ENCODE assay signal across 1 cellular context in the genomic region with DNA sequence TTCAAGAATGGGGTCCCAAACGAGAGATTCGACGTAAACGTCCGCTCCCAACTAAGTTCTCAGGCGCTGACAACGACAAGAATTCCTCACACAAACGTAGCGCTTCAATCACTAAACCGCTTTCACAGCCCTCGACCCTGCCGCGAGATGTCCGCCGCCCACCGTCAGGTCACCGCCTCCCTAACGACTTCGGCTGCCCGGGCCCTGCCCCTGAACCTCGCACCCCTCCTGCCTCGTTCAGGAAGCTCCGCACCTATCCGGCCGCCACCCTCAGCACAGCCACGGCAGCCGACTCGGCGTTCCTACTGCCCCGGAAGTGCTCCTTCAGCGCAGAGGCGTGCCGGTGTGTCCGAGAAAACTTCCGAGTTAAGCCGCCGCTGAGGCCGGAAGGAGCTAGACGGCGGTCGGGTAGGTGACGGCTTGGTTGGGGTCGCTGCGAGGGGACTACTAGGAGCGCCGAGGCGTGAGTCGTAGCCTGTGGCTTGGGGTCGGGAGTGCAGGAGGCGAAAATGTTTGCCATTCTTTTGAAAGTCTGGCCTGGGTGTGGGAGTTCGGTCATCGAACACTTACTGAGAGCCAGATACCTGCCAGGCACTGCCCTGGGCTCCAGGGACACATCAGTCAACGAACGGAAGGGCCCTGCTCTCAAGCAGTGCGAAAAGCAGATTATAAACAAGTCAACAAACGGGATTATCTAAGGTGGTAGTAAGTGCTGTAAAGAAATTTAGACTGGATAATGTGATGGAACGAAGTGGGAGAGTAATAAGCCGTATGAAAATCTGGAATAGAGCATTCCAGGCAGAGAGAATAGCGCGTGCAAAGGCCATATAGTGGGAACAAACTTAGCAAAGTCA.
TF ChIP-seq lines count a peak whose summit lies in the region.

Gene FAM114A2 (minus strand): TSS at position 307 of the 854 bp plus-strand sequence. CDS start 3,957 bp downstream, outside the sequence.
Gene MFAP3 (plus strand): TSS at position 364 of the 854 bp plus-strand sequence. CDS start 10,756 bp downstream, outside the sequence.

TF ChIP-seq in HepG2, 621 proteins besides CTCF, POLR2A, EP300 and RAD21 (continued from another document and continues in another):
- TF ChIP-seq KIAA2018 (CRISPR knock-in tag; IDR thresholded peaks at IDR 0.05; ENCODE audit: borderline replicate concordance) (0 out of 2 replicates have a peak, but pooled peaks have one; percentile 65), REL (CRISPR knock-in tag; conservative IDR thresholded peaks at IDR 0.05) (0 out of 2 replicates have a peak, but pooled peaks have one; percentile 37), ZNF232 (CRISPR knock-in tag; IDR thresholded peaks at IDR 0.05; ENCODE audit: borderline replicate concordance) (peak; percentile 28; the same call in 1 of the 2 replicates), BORCS8-MEF2B (CRISPR knock-in tag; IDR thresholded peaks at IDR 0.05) (peak; percentile 90), YY1 (IDR thresholded peaks at IDR 0.05; ENCODE audit: insufficient read depth, insufficient replicate concordance, low read depth, low read length) (peak; percentile 75), EEA1 (CRISPR knock-in tag; IDR thresholded peaks at IDR 0.05; ENCODE audit: borderline replicate concordance) (no peak), MYNN (CRISPR knock-in tag; IDR thresholded peaks at IDR 0.05; ENCODE audit: low read depth) (0 out of 2 replicates have a peak, but pooled peaks have one; percentile 17), ZSCAN30 (CRISPR knock-in tag; IDR thresholded peaks at IDR 0.05) (no peak), ZBED4 (CRISPR knock-in tag; IDR thresholded peaks at IDR 0.05; ENCODE audit: borderline replicate concordance) (no peak), ZNF713 (CRISPR knock-in tag; IDR thresholded peaks at IDR 0.05) (no peak), REXO4 (CRISPR knock-in tag; IDR thresholded peaks at IDR 0.05; ENCODE audit: borderline replicate concordance) (no peak), BATF2 (CRISPR knock-in tag; IDR thresholded peaks at IDR 0.05) (no peak; the same call in 1 of the 2 replicates), ZEB1 (IDR thresholded peaks at IDR 0.05; ENCODE audit: insufficient replicate concordance, low read depth) (no peak), CBX2 (IDR thresholded peaks at IDR 0.05; ENCODE audit: low read depth, low read length) (no peak), CBX2 (CRISPR knock-in tag; IDR thresholded peaks at IDR 0.05; ENCODE audit: low read depth) (no peak), ZNF253 (CRISPR knock-in tag; IDR thresholded peaks at IDR 0.05; ENCODE audit: borderline replicate concordance) (no peak), CHD4 (IDR thresholded peaks at IDR 0.05; ENCODE audit: borderline replicate concordance, low read length) (no peak), EED (CRISPR knock-in tag; IDR thresholded peaks at IDR 0.05) (peak; percentile 85; the same call in 1 of the 2 replicates), TARDBP (CRISPR knock-in tag; IDR thresholded peaks at IDR 0.05) (peak; percentile 98), SKIL (CRISPR knock-in tag; IDR thresholded peaks at IDR 0.05; ENCODE audit: borderline replicate concordance) (no peak; the same call in 1 of the 2 replicates), RXRB (CRISPR knock-in tag; IDR thresholded peaks at IDR 0.05; ENCODE audit: borderline replicate concordance) (peak; percentile 69)
- TF ChIP-seq, protein P1, sequence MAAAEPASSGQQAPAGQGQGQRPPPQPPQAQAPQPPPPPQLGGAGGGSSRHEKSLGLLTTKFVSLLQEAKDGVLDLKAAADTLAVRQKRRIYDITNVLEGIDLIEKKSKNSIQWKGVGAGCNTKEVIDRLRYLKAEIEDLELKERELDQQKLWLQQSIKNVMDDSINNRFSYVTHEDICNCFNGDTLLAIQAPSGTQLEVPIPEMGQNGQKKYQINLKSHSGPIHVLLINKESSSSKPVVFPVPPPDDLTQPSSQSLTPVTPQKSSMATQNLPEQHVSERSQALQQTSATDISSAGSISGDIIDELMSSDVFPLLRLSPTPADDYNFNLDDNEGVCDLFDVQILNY (CRISPR knock-in tag; conservative IDR thresholded peaks at IDR 0.05): 0 out of 2 replicates have a peak, but pooled peaks have one; percentile 12
- TF ChIP-seq, protein P2, sequence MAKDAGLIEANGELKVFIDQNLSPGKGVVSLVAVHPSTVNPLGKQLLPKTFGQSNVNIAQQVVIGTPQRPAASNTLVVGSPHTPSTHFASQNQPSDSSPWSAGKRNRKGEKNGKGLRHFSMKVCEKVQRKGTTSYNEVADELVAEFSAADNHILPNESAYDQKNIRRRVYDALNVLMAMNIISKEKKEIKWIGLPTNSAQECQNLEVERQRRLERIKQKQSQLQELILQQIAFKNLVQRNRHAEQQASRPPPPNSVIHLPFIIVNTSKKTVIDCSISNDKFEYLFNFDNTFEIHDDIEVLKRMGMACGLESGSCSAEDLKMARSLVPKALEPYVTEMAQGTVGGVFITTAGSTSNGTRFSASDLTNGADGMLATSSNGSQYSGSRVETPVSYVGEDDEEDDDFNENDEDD (CRISPR knock-in tag; IDR thresholded peaks at IDR 0.05; ENCODE audit: borderline replicate concordance): peak; percentile 91
- TF ChIP-seq, protein P3, sequence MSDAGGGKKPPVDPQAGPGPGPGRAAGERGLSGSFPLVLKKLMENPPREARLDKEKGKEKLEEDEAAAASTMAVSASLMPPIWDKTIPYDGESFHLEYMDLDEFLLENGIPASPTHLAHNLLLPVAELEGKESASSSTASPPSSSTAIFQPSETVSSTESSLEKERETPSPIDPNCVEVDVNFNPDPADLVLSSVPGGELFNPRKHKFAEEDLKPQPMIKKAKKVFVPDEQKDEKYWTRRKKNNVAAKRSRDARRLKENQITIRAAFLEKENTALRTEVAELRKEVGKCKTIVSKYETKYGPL (CRISPR knock-in tag; IDR thresholded peaks at IDR 0.05): no peak; the same call in 1 of the 2 replicates
- TF ChIP-seq, protein P4, sequence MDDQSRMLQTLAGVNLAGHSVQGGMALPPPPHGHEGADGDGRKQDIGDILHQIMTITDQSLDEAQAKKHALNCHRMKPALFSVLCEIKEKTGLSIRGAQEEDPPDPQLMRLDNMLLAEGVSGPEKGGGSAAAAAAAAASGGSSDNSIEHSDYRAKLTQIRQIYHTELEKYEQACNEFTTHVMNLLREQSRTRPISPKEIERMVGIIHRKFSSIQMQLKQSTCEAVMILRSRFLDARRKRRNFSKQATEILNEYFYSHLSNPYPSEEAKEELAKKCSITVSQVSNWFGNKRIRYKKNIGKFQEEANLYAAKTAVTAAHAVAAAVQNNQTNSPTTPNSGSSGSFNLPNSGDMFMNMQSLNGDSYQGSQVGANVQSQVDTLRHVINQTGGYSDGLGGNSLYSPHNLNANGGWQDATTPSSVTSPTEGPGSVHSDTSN (CRISPR knock-in tag; IDR thresholded peaks at IDR 0.05; ENCODE audit: borderline replicate concordance): no peak
- TF ChIP-seq, protein P5, sequence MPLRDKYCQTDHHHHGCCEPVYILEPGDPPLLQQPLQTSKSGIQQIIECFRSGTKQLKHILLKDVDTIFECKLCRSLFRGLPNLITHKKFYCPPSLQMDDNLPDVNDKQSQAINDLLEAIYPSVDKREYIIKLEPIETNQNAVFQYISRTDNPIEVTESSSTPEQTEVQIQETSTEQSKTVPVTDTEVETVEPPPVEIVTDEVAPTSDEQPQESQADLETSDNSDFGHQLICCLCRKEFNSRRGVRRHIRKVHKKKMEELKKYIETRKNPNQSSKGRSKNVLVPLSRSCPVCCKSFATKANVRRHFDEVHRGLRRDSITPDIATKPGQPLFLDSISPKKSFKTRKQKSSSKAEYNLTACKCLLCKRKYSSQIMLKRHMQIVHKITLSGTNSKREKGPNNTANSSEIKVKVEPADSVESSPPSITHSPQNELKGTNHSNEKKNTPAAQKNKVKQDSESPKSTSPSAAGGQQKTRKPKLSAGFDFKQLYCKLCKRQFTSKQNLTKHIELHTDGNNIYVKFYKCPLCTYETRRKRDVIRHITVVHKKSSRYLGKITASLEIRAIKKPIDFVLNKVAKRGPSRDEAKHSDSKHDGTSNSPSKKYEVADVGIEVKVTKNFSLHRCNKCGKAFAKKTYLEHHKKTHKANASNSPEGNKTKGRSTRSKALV (CRISPR knock-in tag; IDR thresholded peaks at IDR 0.05): no peak
- TF ChIP-seq, protein P6, sequence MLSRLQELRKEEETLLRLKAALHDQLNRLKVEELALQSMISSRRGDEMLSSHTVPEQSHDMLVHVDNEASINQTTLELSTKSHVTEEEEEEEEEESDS (CRISPR knock-in tag; IDR thresholded peaks at IDR 0.05; ENCODE audit: borderline replicate concordance): 0 out of 2 replicates have a peak, but pooled peaks have one; percentile 29
